ENCODE assay signal across 19 cellular contexts in the genomic region with DNA sequence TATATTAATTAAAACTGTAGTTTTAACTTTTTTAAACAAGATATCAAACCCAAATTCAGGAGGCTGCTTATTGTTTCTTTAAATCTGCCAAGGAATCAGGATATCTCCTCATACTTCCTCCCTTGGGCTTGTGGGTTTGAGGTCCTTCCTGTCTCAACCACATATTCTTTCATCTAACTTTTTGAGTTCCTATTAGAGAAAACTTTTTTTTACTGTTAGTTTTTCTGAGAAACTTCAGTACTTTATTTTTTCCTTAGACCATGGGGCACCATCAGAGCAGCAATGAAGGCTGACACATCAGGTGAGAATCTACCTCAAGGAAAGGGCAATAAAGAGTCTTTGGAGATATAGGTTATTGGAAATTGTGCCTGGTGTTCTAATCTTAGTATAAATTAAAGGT. TPM values are rescaled to one million over a fixed set of nuclear protein-coding genes. Genes with fewer than 3 reads are reported as not detected.
DNase-seq lines count a peak whose midpoint lies in the region; ATAC-seq and TF ChIP-seq lines count a peak whose summit lies in the region.
"Had no signal": no experiment of that assay in that cellular context is flagged by ENCODE, and none has a peak within 500 bp of the region (broad histone marks: within the 10 kb centered on the region; RNA-seq: fewer than 3 reads in every experiment).

No MANE protein-coding gene starts in this region.

- H3K4me1 Mint-ChIP-seq in stimulated activated naive CD8-positive, alpha-beta T cell treated with anti-CD3 and anti-CD28 coated beads, Interleukin-15, amount 100 ng/mL, for 72 hours: peaks cover 31% of the 10 kb centered on the region
- H3K4me1 Mint-ChIP-seq in central memory CD8-positive, alpha-beta T cell: peaks cover 21% of the 10 kb centered on the region
- H3K4me1 Mint-ChIP-seq: endodermal cell, neural progenitor cell had no signal

- H3K9me3 Mint-ChIP-seq in stimulated activated naive CD8-positive, alpha-beta T cell treated with anti-CD3 and anti-CD28 coated beads, Interleukin-15, amount 100 ng/mL, for 72 hours: no peaks in the 10 kb centered on the region
- H3K9me3 Mint-ChIP-seq in central memory CD8-positive, alpha-beta T cell: no peaks in the 10 kb centered on the region
- H3K9me3 Mint-ChIP-seq: activated naive CD4-positive, alpha-beta T cell treated with anti-CD3 and anti-CD28 coated beads for 36 hours; endodermal cell; neural progenitor cell had no signal

- peaks cover 20% of the 10 kb centered on the region for H3K27me3 Mint-ChIP-seq in stimulated activated naive CD8-positive, alpha-beta T cell treated with anti-CD3 and anti-CD28 coated beads, Interleukin-15, amount 100 ng/mL, for 72 hours
- no peaks in the 10 kb centered on the region for H3K27me3 Mint-ChIP-seq in central memory CD8-positive, alpha-beta T cell

- H3K36me3 Mint-ChIP-seq in central memory CD8-positive, alpha-beta T cell (ENCODE audit: insufficient read depth): no peaks in the 10 kb centered on the region
- H3K36me3 Mint-ChIP-seq: neural progenitor cell had no signal

- no peak overlapping the region for H3K4me3 Mint-ChIP-seq in stimulated activated naive CD8-positive, alpha-beta T cell treated with anti-CD3 and anti-CD28 coated beads, Interleukin-15, amount 100 ng/mL, for 72 hours
- H3K4me3 Mint-ChIP-seq in central memory CD8-positive, alpha-beta T cell: peak overlapping the region; percentile 44
- H3K4me3 Mint-ChIP-seq: activated naive CD4-positive, alpha-beta T cell treated with anti-CD3 and anti-CD28 coated beads for 36 hours; endodermal cell; neural progenitor cell had no signal

- no peak for TF ChIP-seq CTCF in omental fat pad (IDR thresholded peaks at IDR 0.05)

- H3K27ac Mint-ChIP-seq in stimulated activated naive CD8-positive, alpha-beta T cell treated with anti-CD3 and anti-CD28 coated beads, Interleukin-15, amount 100 ng/mL, for 72 hours: no peak overlapping the region
- peak overlapping the region; percentile 26 for H3K27ac Mint-ChIP-seq in central memory CD8-positive, alpha-beta T cell (ENCODE audit: low read depth)
- H3K27ac Mint-ChIP-seq: activated naive CD4-positive, alpha-beta T cell treated with anti-CD3 and anti-CD28 coated beads for 36 hours; endodermal cell; neural progenitor cell had no signal

- peak; percentile 24 for ATAC-seq in stimulated activated naive CD8-positive, alpha-beta T cell treated with anti-CD3 and anti-CD28 coated beads, Interleukin-15, amount 100 ng/mL, for 72 hours
- no peak for ATAC-seq in stimulated activated naive CD8-positive, alpha-beta T cell treated with anti-CD3 and anti-CD28 coated beads, Interleukin-15, Interleukin-2, amounts not matched to agents 100 U/mL and 50 U/mL, for 24 hours
- no peak for ATAC-seq in central memory CD8-positive, alpha-beta T cell (replicated peaks; ENCODE audit: extremely low read depth, poor library complexity, severe bottlenecking)
- ATAC-seq in left ventricle myocardium superior (no peak), omental fat pad (ENCODE audit: low FRiP score) (no peak)
- ATAC-seq: foreskin keratinocyte, lower lobe of right lung, right cardiac atrium had no signal

- no peak for DNase-seq in stimulated activated naive CD8-positive, alpha-beta T cell treated with anti-CD3 and anti-CD28 coated beads, Interleukin-15, amount 100 ng/mL, for 72 hours
- no peak for DNase-seq in stimulated activated naive CD8-positive, alpha-beta T cell treated with anti-CD3 and anti-CD28 coated beads, Interleukin-15, Interleukin-2, amounts not matched to agents 100 U/mL and 50 U/mL, for 24 hours
- DNase-seq in SKM-1 (lab: John Stamatoyannopoulos, UW; ENCODE audit: unreplicated experiment) (peak; percentile 37), left ventricle myocardium superior (no peak), NCI-H2227 (lab: John Stamatoyannopoulos, UW; ENCODE audit: unreplicated experiment) (no peak), NCI-H526 (lab: John Stamatoyannopoulos, UW) (no peak), omental fat pad (ENCODE audit: low spot score) (no peak)
- DNase-seq in central memory CD8-positive, alpha-beta T cell (ENCODE audit: low spot score in 2 of 2): no peak
- DNase-seq: activated naive CD4-positive, alpha-beta T cell treated with anti-CD3 and anti-CD28 coated beads for 36 hours; endodermal cell; lower lobe of right lung; NCI-H1048; NCI-H2171; right cardiac atrium; Right ventricle myocardium superior; stimulated activated CD4-positive, alpha-beta T cell treated with anti-CD3 and anti-CD28 coated beads, Interleukin-2, amount 100 ng/mL, for 24 hours; transverse colon had no signal

- intact Hi-C loops in left ventricle myocardium superior (cut with micrococcal nuclease): loop anchor here (2.0 kb wide), 1 partner anchor 133 kb away; no protein-coding TSS in a partner anchor

RNA-seq across cellular contexts. Expression of a gene that starts 56.7 kb away (rescaled TPM):
- total RNA-seq in left ventricle myocardium superior (not detected), omental fat pad (not detected)
- total RNA-seq: activated naive CD4-positive, alpha-beta T cell treated with anti-CD3 and anti-CD28 coated beads for 36 hours; lower lobe of right lung; Right ventricle myocardium superior had no signal
